ENCODE assay signal across 22 cellular contexts in the genomic region with DNA sequence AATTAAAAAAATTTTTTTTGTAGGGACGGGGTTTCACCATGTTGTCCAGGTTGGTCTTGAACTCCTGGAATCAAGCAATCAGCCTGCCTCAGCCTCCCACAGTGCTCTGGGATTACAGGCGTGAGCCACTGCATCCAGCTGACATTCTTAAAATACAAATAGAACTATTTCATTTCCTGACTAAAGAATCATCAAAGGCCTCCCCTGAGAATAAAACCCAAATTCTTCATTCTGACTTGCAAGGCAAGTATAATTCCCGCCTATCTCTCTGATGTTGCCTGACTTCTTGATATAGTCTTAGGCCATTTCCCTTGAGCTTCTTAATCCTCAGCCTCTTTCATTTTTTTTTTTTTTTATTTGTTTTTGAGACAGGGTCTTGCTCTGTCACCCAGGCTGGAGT.
"Had no signal": no experiment of that assay in that cellular context is flagged by ENCODE, and none has a peak within 500 bp of the region (broad histone marks: within the 10 kb centered on the region; RNA-seq: fewer than 3 reads in every experiment).

No MANE protein-coding gene starts in this region.

- H3K4me3 ChIP-seq: heart left ventricle, left lung, lung, right lobe of liver, smooth muscle cell, stomach, transverse colon had no signal

- DNase-seq: activated B cell treated with CpG ODN at 0.5 μM for 24 hours; activated CD4-positive, alpha-beta T cell treated with anti-CD3 and anti-CD28 coated beads for 36 hours; activated CD4-positive, alpha-beta T cell treated with anti-CD3 and anti-CD28 coated beads, Interleukin-2, amount 50 U/mL, for 4 hours; activated CD8-positive, alpha-beta memory T cell treated with anti-CD3 and anti-CD28 coated beads for 24 hours; activated CD8-positive, alpha-beta memory T cell treated with anti-CD3 and anti-CD28 coated beads, Interleukin-2, amount 50 U/mL, for 4 hours; activated naive CD4-positive, alpha-beta T cell treated with Interleukin-2 at 50 U/mL for 16 hours; activated naive CD8-positive, alpha-beta T cell treated with anti-CD3 and anti-CD28 coated beads, Interleukin-2, amount 10 ng/mL, durations not matched to agents 7 days and 5 days; activated T-cell treated with anti-CD3 and anti-CD28 coated beads, Interleukin-2, amount 50 U/mL, for 4 hours; amniotic stem cell; cerebellar nuclear complex; heart left ventricle; left lung; naive thymus-derived CD4-positive, alpha-beta T cell; occipital lobe; posterior cingulate gyrus; right lobe of liver; stimulated activated CD4-positive, alpha-beta T cell treated with anti-CD3 and anti-CD28 coated beads, Interleukin-15, amount 100 ng/mL, for 24 hours; stomach; T1000; transverse colon had no signal

- H3K4me1 ChIP-seq: right lobe of liver had no signal

- H3K36me3 ChIP-seq: heart left ventricle, left lung, right lobe of liver, stomach, transverse colon had no signal

- H3K27ac ChIP-seq: heart left ventricle, left lung, right lobe of liver, stomach, transverse colon had no signal

- H3K27me3 ChIP-seq: heart left ventricle, right lobe of liver, stomach had no signal

- H3K4me2 ChIP-seq: smooth muscle cell had no signal

- H3K9me3 ChIP-seq: heart left ventricle, left lung, right lobe of liver, stomach, transverse colon had no signal
